8 cellular contexts compared by ENCODE assay signal in genomic region chr10:119658274-119658673, GRCh38. TPM values are rescaled to one million over a fixed set of nuclear protein-coding genes. Genes with fewer than 3 reads are reported as not detected.
DNase-seq lines count a peak whose midpoint lies in the region; ATAC-seq and TF ChIP-seq lines count a peak whose summit lies in the region.

No MANE protein-coding gene starts in this region.

- H3K4me3 ChIP-seq in endocrine pancreas (ENCODE audit: control insufficient read depth, insufficient read depth, low read length) (no peak overlapping the region), spleen (no peak overlapping the region)

- peak overlapping the region in 3 of 8 donors; percentile 15 to 44 (median 20) for H3K27ac ChIP-seq in spleen

- intact Hi-C loops in spleen (cut with DNase I; ENCODE audit: low total_unique reads): no loop called here

- 74 to 90% (median 81%) methylated on average over 9 to 13 of the region's 13 CpGs for WGBS in spleen, 5 donors

- peak; percentile 95 for DNase-seq in EH (ENCODE audit: low read depth)
- peak; percentile 76 for DNase-seq in NCI-H510A (lab: John Stamatoyannopoulos, UW)
- no peak for DNase-seq in mesothelial cell of epicardium (ENCODE audit: low spot score in 2 of 2, unreplicated experiment in 2 of 2)
- DNase-seq in GM20000 (ENCODE audit: low spot score): no peak
- no peak for DNase-seq in spleen

- TF ChIP-seq POLR2A in spleen (IDR thresholded peaks at IDR 0.05): no peak

- peak overlapping the region; percentile 5 for H3K9ac ChIP-seq in endocrine pancreas (ENCODE audit: control insufficient read depth, insufficient read depth, low read length)

- H3K9me3 ChIP-seq in endocrine pancreas (ENCODE audit: control insufficient read depth, low read length) (no peaks in the 10 kb centered on the region), spleen (no peaks in the 10 kb centered on the region)

- no peaks in the 10 kb centered on the region for H3K9me3 Mint-ChIP-seq in mesothelial cell of epicardium

- no peak overlapping the region for H3K4me3 Mint-ChIP-seq in mesothelial cell of epicardium

- H3K36me3 ChIP-seq in endocrine pancreas (ENCODE audit: control insufficient read depth, insufficient read depth, low read length) (peaks cover 3% of the 10 kb centered on the region), spleen (peaks cover 0 to 19% (median 0%) of the 10 kb centered on the region in 6 donors)

- H3K27me3 ChIP-seq in endocrine pancreas (ENCODE audit: control insufficient read depth, insufficient read depth, low read length) (no peaks in the 10 kb centered on the region), spleen (replicated peaks in 1 of 7) (no peaks in the 10 kb centered on the region)

- H3K27me3 Mint-ChIP-seq in mesothelial cell of epicardium (ENCODE audit: low read depth): no peaks in the 10 kb centered on the region

- TF ChIP-seq CTCF in mesothelial cell of epicardium (IDR thresholded peaks at IDR 0.05; ENCODE audit: unreplicated experiment) (no peak), GM20000 (IDR thresholded peaks at IDR 0.05; ENCODE audit: extremely low read depth, missing control alignments) (no peak), spleen (IDR thresholded peaks at IDR 0.05 in 8 of 11, conservative IDR thresholded peaks at IDR 0.05 in 3 of 11) (no peak)

- peaks cover 8% of the 10 kb centered on the region for H3K36me3 Mint-ChIP-seq in mesothelial cell of epicardium

- H3K4me1 ChIP-seq in endocrine pancreas (ENCODE audit: control insufficient read depth, insufficient read depth, low read length) (peaks cover 16% of the 10 kb centered on the region), spleen (peaks cover 26 to 85% (median 49%) of the 10 kb centered on the region in 6 donors)

- H3K4me1 Mint-ChIP-seq in mesothelial cell of epicardium: peaks cover 36% of the 10 kb centered on the region

- H3K27ac Mint-ChIP-seq in mesothelial cell of epicardium: peak overlapping the region; percentile 75

- ATAC-seq in HG02973 (IDR thresholded peaks at IDR 0.05; ENCODE audit: unreplicated experiment): no peak
- ATAC-seq in GM21526 (IDR thresholded peaks at IDR 0.05; ENCODE audit: low FRiP score, unreplicated experiment): no peak

RNA-seq across cellular contexts. Expression of gene BAG3, which starts 7.1 kb away (rescaled TPM):
- total RNA-seq in mesothelial cell of epicardium: 22.2 to 23.3 TPM (median 23.0 TPM) in 3 replicates
- 10 to 100 TPM; 15.1 to 36.0 (median 18.3) TPM for total RNA-seq in spleen
- polyA plus RNA-seq in spleen: 1 to 10 TPM; 2.1 to 7.2 (median 3.5) TPM

Comparison
In these comparisons a context has a peak if more than half of its experiments do, and no peak if none do; other contexts are left out.
1. DNase-seq: peak in EH (single experiment) and NCI-H510A (single experiment); none in mesothelial cell of epicardium (0 of 2), GM20000 (single experiment) and spleen (single experiment).